Comparison of ENCODE assay signal across 27 cellular contexts in genomic region chr3:62682826-62683225, GRCh38.
"Had no signal": no experiment of that assay in that cellular context is flagged by ENCODE, and none has a peak within 500 bp of the region (broad histone marks: within the 10 kb centered on the region; RNA-seq: fewer than 3 reads in every experiment).

No MANE protein-coding gene starts in this region.

- H3K4me1 ChIP-seq: body of pancreas, gastrocnemius medialis had no signal

- H3K36me3 ChIP-seq: esophagus muscularis mucosa, gastrocnemius medialis had no signal

- ATAC-seq: activated CD4-positive, alpha-beta T cell treated with anti-CD3 and anti-CD28 coated beads for 36 hours; activated CD8-positive, alpha-beta memory T cell treated with anti-CD3 and anti-CD28 coated beads, Interleukin-2, amount 10 ng/mL, durations not matched to agents 7 days and 5 days; activated CD8-positive, alpha-beta T cell treated with anti-CD3 and anti-CD28 coated beads, Interleukin-2, amount 10 ng/mL, durations not matched to agents 7 days and 5 days; body of pancreas; effector memory CD8-positive, alpha-beta T cell; foreskin keratinocyte; gastrocnemius medialis had no signal

- DNase-seq: activated CD4-positive, alpha-beta memory T cell treated with anti-CD3 and anti-CD28 coated beads for 36 hours; activated CD4-positive, alpha-beta T cell treated with anti-CD3 and anti-CD28 coated beads for 36 hours; activated CD4-positive, alpha-beta T cell treated with anti-CD3 and anti-CD28 coated beads, Interleukin-2, amount 10 ng/mL, durations not matched to agents 24 days and 14 days; activated CD4-positive, CD25-positive, alpha-beta regulatory T cell; activated CD4-positive, CD25-positive, alpha-beta regulatory T cell treated with anti-CD3 and anti-CD28 coated beads, Interleukin-2, amount 50 U/mL, for 72 hours; activated CD8-positive, alpha-beta memory T cell treated with anti-CD3 and anti-CD28 coated beads, Interleukin-2, amount 10 ng/mL, durations not matched to agents 7 days and 5 days; activated CD8-positive, alpha-beta memory T cell treated with anti-CD3 and anti-CD28 coated beads, Interleukin-2, amount 50 U/mL, for 4 hours; activated CD8-positive, alpha-beta T cell treated with anti-CD3 and anti-CD28 coated beads, Interleukin-2, amount 10 ng/mL, durations not matched to agents 7 days and 5 days; activated gamma-delta T cell treated with Interleukin-2 at 50 U/mL for 16 hours; activated naive CD4-positive, alpha-beta T cell treated with anti-CD3 and anti-CD28 coated beads, Interleukin-2, amount 50 U/mL, for 16 hours; activated naive CD4-positive, alpha-beta T cell treated with Interleukin-2 at 50 U/mL for 16 hours; activated T-cell treated with anti-CD3 and anti-CD28 coated beads, Interleukin-2, amount 50 U/mL, for 1 hour; activated T-cell treated with anti-CD3 and anti-CD28 coated beads, Interleukin-2, amount 50 U/mL, for 48 hours; amniotic stem cell; aorta; body of pancreas; caudate nucleus; cortex of kidney; dermis blood vessel endothelial cell; effector CD4-positive, alpha-beta T cell; effector memory CD8-positive, alpha-beta T cell; erythroblast; foreskin keratinocyte; gastrocnemius medialis; T-helper 2 cell had no signal

- H3K9me3 ChIP-seq: body of pancreas, esophagus muscularis mucosa, gastrocnemius medialis had no signal

- H3K27ac ChIP-seq: body of pancreas, esophagus muscularis mucosa, foreskin keratinocyte, gastrocnemius medialis had no signal

- H3K4me3 ChIP-seq: body of pancreas, esophagus muscularis mucosa, gastrocnemius medialis had no signal

- FAIRE-seq: colon had no signal

- H3K27me3 ChIP-seq: body of pancreas, esophagus muscularis mucosa, foreskin keratinocyte, gastrocnemius medialis had no signal
